ENCODE assay signal across 11 cellular contexts in the genomic region with DNA sequence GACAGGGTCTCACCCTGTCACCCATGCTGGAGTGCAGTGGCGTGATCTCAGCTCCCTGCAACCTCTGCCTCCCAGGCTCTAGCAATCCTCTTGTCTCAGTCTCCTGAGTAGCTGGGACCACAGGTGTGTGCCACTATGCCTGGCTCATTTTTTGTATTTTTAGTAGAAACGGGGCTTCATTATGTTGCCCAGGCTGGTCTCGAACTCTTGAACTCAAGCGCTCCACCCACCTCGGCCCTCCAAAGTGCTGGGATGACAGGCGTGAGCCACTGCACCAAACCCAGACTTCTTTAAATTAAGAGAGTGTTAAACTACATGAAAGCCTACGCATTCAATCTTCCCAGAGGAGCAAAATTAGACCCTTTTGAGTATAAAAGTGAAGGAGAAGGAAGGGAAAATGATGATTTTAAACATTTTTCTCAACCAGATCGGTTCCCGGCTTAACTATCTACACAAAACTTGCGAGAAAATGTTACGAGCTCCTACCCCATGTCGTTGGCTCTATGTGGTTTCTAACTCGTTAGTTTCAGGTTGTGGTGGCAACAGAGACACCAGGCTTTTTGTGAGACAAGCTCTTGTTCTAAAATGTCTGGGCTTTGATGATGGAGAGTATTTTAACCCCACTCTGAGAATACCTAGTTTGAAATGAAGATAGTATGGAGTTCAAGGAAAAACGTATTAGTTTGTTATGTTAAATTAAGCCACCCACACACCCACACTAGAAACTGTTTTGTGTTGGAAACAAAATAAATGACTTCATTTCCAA. TPM values are rescaled to one million over a fixed set of nuclear protein-coding genes. Genes with fewer than 3 reads are reported as not detected.
DNase-seq lines count a peak whose midpoint lies in the region; ATAC-seq lines count a peak whose summit lies in the region.
"Had no signal": no experiment of that assay in that cellular context is flagged by ENCODE, and none has a peak within 500 bp of the region (broad histone marks: within the 10 kb centered on the region; RNA-seq: fewer than 3 reads in every experiment).

No MANE protein-coding gene starts in this region.

- peak; percentile 60 to 82 (median 71) for DNase-seq in CD4-positive, alpha-beta memory T cell
- DNase-seq in T-helper 17 cell, result peak in 2 of 3 donors; percentile 16 to 28
- DNase-seq in central memory CD4-positive, alpha-beta T cell, result peak; percentile 71
- no peak for DNase-seq in NCI-H2081 (lab: John Stamatoyannopoulos, UW)
- DNase-seq in cerebellum (ENCODE audit: low spot score), result no peak
- DNase-seq: Caco-2, SK-N-SH had no signal

- no peaks in the 10 kb centered on the region for H3K27me3 ChIP-seq in CD4-positive, alpha-beta memory T cell (ENCODE audit: insufficient read depth, low read length)
- no peaks in the 10 kb centered on the region for H3K27me3 ChIP-seq in skeletal muscle tissue (ENCODE audit: control insufficient read depth in 3 of 3, insufficient read depth in 3 of 3, low read length in 3 of 3)

- CTCF ChIA-PET in CD4-positive, alpha-beta memory T cell (lab: Charles Lee; ENCODE audit: partially characterized antibody), result interaction anchor here (0.7 to 6.1 kb wide), 7 partner anchors 13 to 157 kb away, joined by 3 to 40 read pairs (median 5); partner anchors contain the start of genes STAT5A and STAT5B

- peaks cover 4 to 9% of the 10 kb centered on the region in 2 donors for H3K36me3 Mint-ChIP-seq in CD4-positive, alpha-beta memory T cell
- H3K36me3 Mint-ChIP-seq in T-helper 17 cell (ENCODE audit: low read depth), result peaks cover 2% of the 10 kb centered on the region

- POLR2A ChIA-PET in CD4-positive, alpha-beta memory T cell (lab: Charles Lee; ENCODE audit: partially characterized antibody), result interaction anchor here (0.6 to 8.2 kb wide), 13 partner anchors 10 to 143 kb away, joined by 3 to 286 read pairs (median 20); partner anchors contain the start of genes GHDC, RAB5C, STAT3 and STAT5A

- peaks cover 86% of the 10 kb centered on the region for H3K4me1 ChIP-seq in CD4-positive, alpha-beta memory T cell (ENCODE audit: insufficient read depth, low read length)
- H3K4me1 ChIP-seq in skeletal muscle tissue (ENCODE audit: control insufficient read depth in 3 of 3, insufficient read depth in 3 of 3, low read length in 3 of 3), result peaks cover 20 to 51% (median 24%) of the 10 kb centered on the region in 3 donors

- no peak overlapping the region for H3K9ac ChIP-seq in skeletal muscle tissue (ENCODE audit: low read depth in 1 of 3, low read length in 3 of 3)

- H3K27ac ChIP-seq in CD4-positive, alpha-beta memory T cell (ENCODE audit: low read depth, low read length), result peak overlapping the region; percentile 90
- peak overlapping the region; percentile 93 for H3K27ac ChIP-seq in skeletal muscle tissue (ENCODE audit: low read depth, low read length)

- peak overlapping the region; percentile 92 to 99 (median 98) for H3K27ac Mint-ChIP-seq in CD4-positive, alpha-beta memory T cell
- peak overlapping the region; percentile 97 for H3K27ac Mint-ChIP-seq in T-helper 17 cell

- peaks cover 53 to 81% (median 65%) of the 10 kb centered on the region in 4 donors for H3K4me1 Mint-ChIP-seq in CD4-positive, alpha-beta memory T cell
- peaks cover 54% of the 10 kb centered on the region for H3K4me1 Mint-ChIP-seq in T-helper 17 cell

- ATAC-seq in T-helper 17 cell, result peak; percentile 59
- no peak for ATAC-seq in HG03139 (IDR thresholded peaks at IDR 0.05; ENCODE audit: unreplicated experiment)
- ATAC-seq in HG02678 (IDR thresholded peaks at IDR 0.05; ENCODE audit: unreplicated experiment), result no peak

- no peaks in the 10 kb centered on the region for H3K27me3 Mint-ChIP-seq in CD4-positive, alpha-beta memory T cell
- no peaks in the 10 kb centered on the region for H3K27me3 Mint-ChIP-seq in T-helper 17 cell

- intact Hi-C loops in CD4-positive, alpha-beta memory T cell (cut with micrococcal nuclease), result no loop called here

- H3K36me3 ChIP-seq in CD4-positive, alpha-beta memory T cell (ENCODE audit: insufficient read depth, low read length), result no peaks in the 10 kb centered on the region
- no peaks in the 10 kb centered on the region for H3K36me3 ChIP-seq in skeletal muscle tissue (ENCODE audit: control insufficient read depth in 3 of 3, insufficient read depth in 3 of 3, low read length in 3 of 3)
- H3K36me3 ChIP-seq: HAP-1 had no signal

- no peaks in the 10 kb centered on the region for H3K9me3 Mint-ChIP-seq in CD4-positive, alpha-beta memory T cell

- H3K4me3 ChIP-seq in CD4-positive, alpha-beta memory T cell (ENCODE audit: low read length in 2 of 2), result peak overlapping the region in 1 of 2 donors; percentile 15
- H3K4me3 ChIP-seq in skeletal muscle tissue (ENCODE audit: low read length in 3 of 3), result no peak overlapping the region
- H3K4me3 ChIP-seq: HAP-1 had no signal

- peak overlapping the region; percentile 70 to 95 (median 82) for H3K4me3 Mint-ChIP-seq in CD4-positive, alpha-beta memory T cell
- H3K4me3 Mint-ChIP-seq in T-helper 17 cell, result peak overlapping the region; percentile 84

- no peaks in the 10 kb centered on the region for H3K9me3 ChIP-seq in CD4-positive, alpha-beta memory T cell (ENCODE audit: control insufficient read depth in 1 of 2, low read length in 2 of 2)
- H3K9me3 ChIP-seq in T-helper 17 cell (ENCODE audit: control insufficient read depth, low read length, poor library complexity, severe bottlenecking) (no peaks in the 10 kb centered on the region), skeletal muscle tissue (ENCODE audit: control insufficient read depth in 3 of 3, low read length in 3 of 3) (no peaks in the 10 kb centered on the region)
- H3K9me3 ChIP-seq: Caco-2, HAP-1, SK-N-SH had no signal

RNA-seq across cellular contexts. Expression of gene STAT5B, which starts 26.3 kb away (rescaled TPM):
- total RNA-seq in CD4-positive, alpha-beta memory T cell, result 100 to 1,000 TPM; 244 to 261 TPM
- polyA plus RNA-seq in CD4-positive, alpha-beta memory T cell, result 100 to 1,000 TPM in 1 of 2 donors, 10 to 100 TPM in 1; 91.3 to 146 TPM
- total RNA-seq in T-helper 17 cell (100 to 1,000 TPM; 202 to 225 TPM), skeletal muscle tissue (31.3 TPM), cerebellum (28.2 TPM)

RNA-seq across cellular contexts. Expression of gene STAT5A, which starts 38.4 kb away (rescaled TPM):
- 100 to 1,000 TPM; 130 to 133 TPM for total RNA-seq in CD4-positive, alpha-beta memory T cell
- polyA plus RNA-seq in CD4-positive, alpha-beta memory T cell, result 10 to 100 TPM; 66.7 to 94.6 TPM
- total RNA-seq in T-helper 17 cell (100 to 1,000 TPM; 153 to 177 TPM), skeletal muscle tissue (18.3 TPM), cerebellum (1.6 TPM)

RNA-seq across cellular contexts. Expression of gene GHDC, which starts 55.6 kb away (rescaled TPM):
- total RNA-seq in CD4-positive, alpha-beta memory T cell, result 10 to 100 TPM; 23.9 to 25.3 TPM
- polyA plus RNA-seq in CD4-positive, alpha-beta memory T cell, result 10 to 100 TPM; 12.9 to 17.9 TPM
- 10 to 100 TPM; 12.4 to 13.5 TPM for total RNA-seq in T-helper 17 cell
- total RNA-seq in skeletal muscle tissue, result 7.3 TPM
- 4.7 TPM for total RNA-seq in cerebellum

Comparison
In these comparisons a context has a peak if more than half of its experiments do, and no peak if none do; other contexts are left out.
1. DNase-seq: peak in CD4-positive, alpha-beta memory T cell (5 of 5), T-helper 17 cell (2 of 3) and central memory CD4-positive, alpha-beta T cell (single experiment); none in NCI-H2081 (0 of 2) and cerebellum (single experiment).